In genomic region chr20:25270829-25271251, GRCh38 we compare ENCODE assay signal across 14 cellular contexts. TPM values are rescaled to one million over a fixed set of nuclear protein-coding genes. Genes with fewer than 3 reads are reported as not detected.
DNase-seq lines count a peak whose midpoint lies in the region; ATAC-seq, FAIRE-seq and TF ChIP-seq lines count a peak whose summit lies in the region.
"Had no signal": no experiment of that assay in that cellular context is flagged by ENCODE, and none has a peak within 500 bp of the region (broad histone marks: within the 10 kb centered on the region; RNA-seq: fewer than 3 reads in every experiment).

No MANE protein-coding gene starts in this region.

- no peak overlapping the region for H3K27ac ChIP-seq in stomach
- H3K27ac ChIP-seq: 22Rv1 had no signal

- DNase-seq in NCI-H1436 (lab: John Stamatoyannopoulos, UW), result peak; percentile 5
- no peak for DNase-seq in NCI-H1436 treated with DMSO at 0.1 percent for 48 hours (lab: John Stamatoyannopoulos, UW)
- DNase-seq in NCI-H526 (lab: John Stamatoyannopoulos, UW), result peak; percentile 79 to 89
- DNase-seq in Right ventricle myocardium superior, result peak; percentile 28
- peak; percentile 33 for DNase-seq in stomach
- DNase-seq in DMS153 treated with DMSO at 0.1 percent for 48 hours (lab: John Stamatoyannopoulos, UW; ENCODE audit: unreplicated experiment), result no peak
- DNase-seq in urothelium cell line (ENCODE audit: low spot score), result no peak
- DNase-seq: activated CD4-positive, alpha-beta T cell treated with anti-CD3 and anti-CD28 coated beads, Interleukin-2, amount 10 ng/mL, durations not matched to agents 24 days and 14 days; activated T-cell treated with anti-CD3 and anti-CD28 coated beads, Interleukin-2, amount 50 U/mL, for 72 hours; effector CD8-positive, alpha-beta T cell had no signal

- TF ChIP-seq EP300 in stomach (IDR thresholded peaks at IDR 0.05), result no peak

- TF ChIP-seq POLR2A in stomach (IDR thresholded peaks at IDR 0.05), result no peak

- peaks cover 35 to 71% (median 69%) of the 10 kb centered on the region in 4 donors for H3K36me3 ChIP-seq in stomach

- 62 to 71% (median 64%) methylated on average over 8 to 12 of the region's 12 CpGs for WGBS in stomach, 5 donors

- ATAC-seq in Right ventricle myocardium superior (ENCODE audit: poor library complexity), result no peak
- no peak for ATAC-seq in HG03457 (IDR thresholded peaks at IDR 0.05; ENCODE audit: unreplicated experiment)
- ATAC-seq: activated T-cell treated with anti-CD3 and anti-CD28 coated beads, Interleukin-2, amount 50 U/mL, for 72 hours had no signal

- FAIRE-seq in urothelium cell line (lab: Jason Lieb, UNC), result no peak
- FAIRE-seq: frontal cortex, keratinocyte had no signal

- no peak overlapping the region for H3K4me3 ChIP-seq in stomach

- TF ChIP-seq CTCF in stomach (IDR thresholded peaks at IDR 0.05), result no peak

- intact Hi-C loops in Right ventricle myocardium superior (cut with DNase I), result no loop called here
- intact Hi-C loops in stomach (cut with DNase I; ENCODE audit: low total_unique reads), result no loop called here

- no peaks in the 10 kb centered on the region for H3K27me3 ChIP-seq in stomach

- no peaks in the 10 kb centered on the region for H3K4me1 ChIP-seq in stomach

- no peaks in the 10 kb centered on the region for H3K9me3 ChIP-seq in stomach

RNA-seq across cellular contexts. Expression of gene PYGB, which starts 23.0 kb away (rescaled TPM):
- total RNA-seq in Right ventricle myocardium superior (170 TPM), stomach (100 to 1,000 TPM in 2 of 5 donors, 10 to 100 TPM in 3; 34.4 to 116 (median 78.8) TPM)
- polyA plus RNA-seq in stomach, result 10 to 100 TPM; 23.1 to 34.0 (median 28.8) TPM

Comparison
In these comparisons a context has a peak if more than half of its experiments do, and no peak if none do; other contexts are left out.
1. DNase-seq: peak in NCI-H1436 (single experiment), NCI-H526 (2 of 2), Right ventricle myocardium superior (single experiment) and stomach (single experiment); none in NCI-H1436 treated with DMSO at 0.1 percent for 48 hours (single experiment), DMS153 treated with DMSO at 0.1 percent for 48 hours (single experiment) and urothelium cell line (single experiment).